In genomic region chr17:66637491-66637890, GRCh38 we compare ENCODE assay signal across 21 cellular contexts.
"Had no signal": no experiment of that assay in that cellular context is flagged by ENCODE, and none has a peak within 500 bp of the region (broad histone marks: within the 10 kb centered on the region; RNA-seq: fewer than 3 reads in every experiment).

No MANE protein-coding gene starts in this region.

- H3K9me3 Mint-ChIP-seq: activated CD4-positive, alpha-beta T cell treated with anti-CD3 and anti-CD28 coated beads, Interleukin-2, amount 10 ng/mL, durations not matched to agents 24 days and 14 days; activated T-cell treated with anti-CD3 and anti-CD28 coated beads, Interleukin-2, amount 50 U/mL, for 24 hours; activated T-helper 2 cell treated with anti-CD3 and anti-CD28 coated beads, Interferon-gamma antibody, Interleukin-2, Interleukin-4, amounts not matched to agents 10 μg/mL and 5 μg/mL and 100 μg/mL, durations not matched to agents 14 hours and 24 hours and 36 hours; mesothelial cell of epicardium; nephron; stimulated activated naive B cell treated with anti-CD40 and anti-IgM and Interleukin-4, amounts not matched to agents 10 μg/mL and 1 μg/mL and 100 μg/mL, for 72 hours had no signal

- H3K36me3 Mint-ChIP-seq: mesothelial cell of epicardium; stimulated activated naive B cell treated with anti-CD40 and anti-IgM and Interleukin-4, amounts not matched to agents 10 μg/mL and 1 μg/mL and 100 μg/mL, for 72 hours had no signal

- H3K4me3 Mint-ChIP-seq: activated CD4-positive, alpha-beta T cell treated with anti-CD3 and anti-CD28 coated beads, Interleukin-2, amount 10 ng/mL, durations not matched to agents 24 days and 14 days; activated CD8-positive, alpha-beta T cell treated with anti-CD3 and anti-CD28 coated beads, Interleukin-2, amount 10 ng/mL, durations not matched to agents 7 days and 5 days; activated naive CD8-positive, alpha-beta T cell treated with anti-CD3 and anti-CD28 coated beads, Interleukin-2, amount 10 ng/mL, durations not matched to agents 7 days and 5 days; activated T-cell treated with anti-CD3 and anti-CD28 coated beads, Interleukin-2, amount 50 U/mL, for 24 hours; mesothelial cell of epicardium; nephron; stimulated activated naive B cell treated with anti-CD40 and anti-IgM and Interleukin-4, amounts not matched to agents 10 μg/mL and 1 μg/mL and 100 μg/mL, for 72 hours had no signal

- H3K27ac ChIP-seq: brain microvascular endothelial cell, esophagus squamous epithelium, lower lobe of right lung, sigmoid colon, tibial artery had no signal

- H3K27me3 Mint-ChIP-seq: activated CD4-positive, alpha-beta T cell treated with anti-CD3 and anti-CD28 coated beads, Interleukin-2, amount 10 ng/mL, durations not matched to agents 24 days and 14 days; activated naive CD8-positive, alpha-beta T cell treated with anti-CD3 and anti-CD28 coated beads, Interleukin-2, amount 10 ng/mL, durations not matched to agents 7 days and 5 days; activated T-cell treated with anti-CD3 and anti-CD28 coated beads, Interleukin-2, amount 50 U/mL, for 24 hours had no signal

- ATAC-seq: activated CD8-positive, alpha-beta T cell treated with anti-CD3 and anti-CD28 coated beads, Interleukin-2, amount 10 ng/mL, durations not matched to agents 7 days and 5 days; lower lobe of right lung; stimulated activated naive B cell treated with anti-CD40 and anti-IgM and Interleukin-4, amounts not matched to agents 10 μg/mL and 1 μg/mL and 100 μg/mL, for 72 hours had no signal

- H3K27ac Mint-ChIP-seq: activated CD8-positive, alpha-beta T cell treated with anti-CD3 and anti-CD28 coated beads, Interleukin-2, amount 10 ng/mL, durations not matched to agents 7 days and 5 days; activated naive CD8-positive, alpha-beta T cell treated with anti-CD3 and anti-CD28 coated beads, Interleukin-2, amount 10 ng/mL, durations not matched to agents 7 days and 5 days; activated T-cell treated with anti-CD3 and anti-CD28 coated beads, Interleukin-2, amount 50 U/mL, for 24 hours; activated T-helper 2 cell treated with anti-CD3 and anti-CD28 coated beads, Interferon-gamma antibody, Interleukin-2, Interleukin-4, amounts not matched to agents 10 μg/mL and 5 μg/mL and 100 μg/mL, durations not matched to agents 14 hours and 24 hours and 36 hours; mesothelial cell of epicardium; nephron; stimulated activated naive B cell treated with anti-CD40 and anti-IgM and Interleukin-4, amounts not matched to agents 10 μg/mL and 1 μg/mL and 100 μg/mL, for 72 hours had no signal

- DNase-seq: activated CD4-positive, alpha-beta T cell treated with anti-CD3 and anti-CD28 coated beads, Interleukin-2, amount 10 ng/mL, durations not matched to agents 24 days and 14 days; activated CD8-positive, alpha-beta T cell treated with anti-CD3 and anti-CD28 coated beads, Interleukin-2, amount 10 ng/mL, durations not matched to agents 7 days and 5 days; activated naive CD4-positive, alpha-beta T cell treated with Interleukin-2 at 50 U/mL for 16 hours; activated naive CD8-positive, alpha-beta T cell treated with anti-CD3 and anti-CD28 coated beads, Interleukin-2, amount 10 ng/mL, durations not matched to agents 7 days and 5 days; activated T-cell treated with anti-CD3 and anti-CD28 coated beads, Interleukin-2, amount 50 U/mL, for 24 hours; brain microvascular endothelial cell; cerebellar nuclear complex; cortex of kidney; effector CD4-positive, alpha-beta T cell; esophagus squamous epithelium; lower lobe of right lung; nucleus accumbens; sigmoid colon; stimulated activated CD4-positive, alpha-beta T cell treated with anti-CD3 and anti-CD28 coated beads, Interleukin-4, amount 100 ng/mL, for 4 hours; stimulated activated naive B cell treated with anti-CD40 and anti-IgM and Interleukin-4, amounts not matched to agents 10 μg/mL and 1 μg/mL and 100 μg/mL, for 72 hours; T-helper 1 cell; T-helper 9 cell; tibial artery had no signal

- H3K36me3 ChIP-seq: brain microvascular endothelial cell, tibial artery had no signal

- H3K4me3 ChIP-seq: esophagus squamous epithelium, lower lobe of right lung, sigmoid colon, tibial artery had no signal

- H3K27me3 ChIP-seq: brain microvascular endothelial cell, esophagus squamous epithelium, sigmoid colon, tibial artery had no signal

- H3K9me3 ChIP-seq: esophagus squamous epithelium, lower lobe of right lung, sigmoid colon, tibial artery had no signal

- H3K4me1 ChIP-seq: esophagus squamous epithelium, lower lobe of right lung had no signal
